ENCODE assay signal across 26 cellular contexts in genomic region chr21:42679982-42680330, GRCh38. TPM values are rescaled to one million over a fixed set of nuclear protein-coding genes. Genes with fewer than 3 reads are reported as not detected.
"Had no signal": no experiment of that assay in that cellular context is flagged by ENCODE, and none has a peak within 500 bp of the region (broad histone marks: within the 10 kb centered on the region; RNA-seq: fewer than 3 reads in every experiment).

No MANE protein-coding gene starts in this region.

- H3K36me3 ChIP-seq: colonic mucosa, esophagus squamous epithelium, gastrocnemius medialis, heart left ventricle, left lung, lower lobe of right lung had no signal

- H3K9me3 ChIP-seq: colonic mucosa, esophagus squamous epithelium, gastrocnemius medialis, heart left ventricle, left lung, lower lobe of right lung, mucosa of descending colon had no signal

- H3K36me3 Mint-ChIP-seq: immature natural killer cell had no signal

- DNase-seq: colonic mucosa; cortex of kidney; effector CD8-positive, alpha-beta T cell; effector memory CD8-positive, alpha-beta T cell; erythroblast; esophagus squamous epithelium; foreskin fibroblast; foreskin melanocyte; gastrocnemius medialis; hypothalamus; immature natural killer cell; islet precursor cell; left cardiac atrium; left ventricle myocardium superior; lower lobe of right lung; mesenchymal stem cell had no signal

- H3K9me3 Mint-ChIP-seq: dendritic cell treated with granulocyte-macrophage colony-stimulating factor and Interleukin-4, amounts not matched to agents 40 ng/mL and 50 ng/mL, for 4 days; effector memory CD8-positive, alpha-beta T cell; endodermal cell; immature natural killer cell; mesothelial cell of epicardium had no signal

- FAIRE-seq: endometrium had no signal

- H3K27ac ChIP-seq: colonic mucosa, epithelial cell of prostate, esophagus squamous epithelium, gastrocnemius medialis, heart left ventricle, hepatocyte, left lung, lower lobe of right lung had no signal

- H3K4me3 Mint-ChIP-seq: dendritic cell treated with granulocyte-macrophage colony-stimulating factor and Interleukin-4, amounts not matched to agents 40 ng/mL and 50 ng/mL, for 4 days; effector memory CD8-positive, alpha-beta T cell; endodermal cell; mesothelial cell of epicardium had no signal

- H3K27me3 ChIP-seq: colonic mucosa, hepatocyte had no signal

- H3K4me3 ChIP-seq: colonic mucosa, esophagus squamous epithelium, gastrocnemius medialis, heart left ventricle, hepatocyte, left lung, lower lobe of right lung, mucosa of descending colon had no signal

- H3K27ac Mint-ChIP-seq: dendritic cell treated with granulocyte-macrophage colony-stimulating factor and Interleukin-4, amounts not matched to agents 40 ng/mL and 50 ng/mL, for 4 days; effector memory CD8-positive, alpha-beta T cell; mesothelial cell of epicardium had no signal

- H3K4me1 ChIP-seq: colonic mucosa had no signal

RNA-seq across cellular contexts. Expression of gene PDE9A, which starts 26.5 kb away (rescaled TPM):
- total RNA-seq: myocyte had no signal
